Comparison of ENCODE assay signal across 2 cellular contexts in the genomic region with DNA sequence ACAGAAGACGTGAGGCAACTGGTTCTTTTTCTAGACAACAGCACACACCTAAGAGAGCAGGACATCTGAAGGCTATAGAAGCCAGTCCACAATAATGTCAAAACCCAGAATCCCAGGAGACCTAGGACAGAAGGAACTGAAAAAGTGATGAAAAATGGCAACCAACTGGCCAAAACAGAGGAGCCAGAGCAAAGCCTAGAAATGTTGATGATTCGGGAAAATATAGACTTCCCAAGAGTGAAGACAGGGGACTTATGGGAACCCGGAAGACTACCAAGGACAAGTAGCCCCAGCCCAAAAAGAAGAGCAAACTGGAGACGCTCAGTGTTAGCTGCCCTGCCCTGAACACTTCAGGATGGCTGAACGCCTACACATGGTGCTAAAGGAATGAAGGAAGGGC.
TF ChIP-seq lines count a peak whose summit lies in the region.

No MANE protein-coding gene starts in this region.

TF ChIP-seq in IMR-90, 13 proteins besides CTCF, POLR2A, EP300 and RAD21:
- TF ChIP-seq RFX5 (IDR thresholded peaks at IDR 0.05; ENCODE audit: low read depth, low read length) (no peak), FOS (IDR thresholded peaks at IDR 0.05; ENCODE audit: low read depth, low read length) (no peak)

TF ChIP-seq in K562, 482 proteins besides CTCF, POLR2A, EP300 and RAD21:
- TF ChIP-seq ZSCAN32 (CRISPR knock-in tag; IDR thresholded peaks at IDR 0.05) (no peak), C11orf30 (IDR thresholded peaks at IDR 0.05; ENCODE audit: low read depth) (peak; percentile 52; the same call in 1 of the 2 replicates), MAFF (IDR thresholded peaks at IDR 0.05; ENCODE audit: low read length) (0 out of 2 replicates have a peak, but pooled peaks have one; percentile 13), NCOR1 (IDR thresholded peaks at IDR 0.05) (no peak), IFI16 (CRISPR knock-in tag; IDR thresholded peaks at IDR 0.05) (no peak), ZNF316 (IDR thresholded peaks at IDR 0.05) (peak; percentile 48; the same call in 1 of the 2 replicates), ZNF253 (CRISPR knock-in tag; conservative IDR thresholded peaks at IDR 0.05) (no peak), ZNF644 (tag; IDR thresholded peaks at IDR 0.05; ENCODE audit: low read depth) (no peak), EP400 (IDR thresholded peaks at IDR 0.05) (no peak), PHF20 (IDR thresholded peaks at IDR 0.05; ENCODE audit: partially characterized antibody) (no peak), ZNF41 (CRISPR knock-in tag; conservative IDR thresholded peaks at IDR 0.05) (no peak), HDAC8 (tag; IDR thresholded peaks at IDR 0.05) (no peak), LEF1 (IDR thresholded peaks at IDR 0.05) (no peak), NBN (IDR thresholded peaks at IDR 0.05; ENCODE audit: low read depth) (no peak), ZNF212 (CRISPR knock-in tag; IDR thresholded peaks at IDR 0.05) (no peak)
TF ChIP-seq in K562: peak in this region for 3.
